In genomic region chr3:48430359-48431101, GRCh38 we compare ENCODE assay signal across 8 cellular contexts. TPM values are rescaled to one million over a fixed set of nuclear protein-coding genes. Genes with fewer than 3 reads are reported as not detected.
DNase-seq lines count a peak whose midpoint lies in the region; ATAC-seq lines count a peak whose summit lies in the region.

No MANE protein-coding gene starts in this region.

- in situ Hi-C loops in ACHN (cut with HindIII; ENCODE audit: low pct_ligation_motif_present, low pct_unique_long_range_greater_than_20kb, low sequenced_read_pairs), result no loop called here

- H3K9me3 ChIP-seq in HUES6 (ENCODE audit: control insufficient read depth, insufficient read depth, low read depth, low read length), result no peaks in the 10 kb centered on the region

- ATAC-seq in stimulated activated memory B cell treated with anti-CD40 and anti-IgM and Interleukin-4, amounts not matched to agents 10 μg/mL and 1 μg/mL and 100 μg/mL, for 72 hours, result no peak
- ATAC-seq in HG03175 (IDR thresholded peaks at IDR 0.05; ENCODE audit: unreplicated experiment), result no peak
- ATAC-seq in activated CD4-positive, CD25-positive, alpha-beta regulatory T cell treated with anti-CD3 and anti-CD28 coated beads, Interleukin-2, amount 50 U/mL, for 24 hours, result no peak

- H3K27ac ChIP-seq in HUES6 (ENCODE audit: low read depth, low read length), result peak overlapping the region; percentile 62; the same call in 1 of the 2 replicates

- peak overlapping the region; percentile 94 for H3K4me3 ChIP-seq in HUES6 (ENCODE audit: low read depth, low read length)

- peak overlapping the region; percentile 88 for H3K9ac ChIP-seq in HUES6 (ENCODE audit: low read length)

- H3K9me3 Mint-ChIP-seq in activated naive CD8-positive, alpha-beta T cell treated with anti-CD3 and anti-CD28 coated beads for 36 hours, result no peaks in the 10 kb centered on the region
- H3K9me3 Mint-ChIP-seq in stimulated activated memory B cell treated with anti-CD40 and anti-IgM and Interleukin-4, amounts not matched to agents 10 μg/mL and 1 μg/mL and 100 μg/mL, for 72 hours, result no peaks in the 10 kb centered on the region

- H3K36me3 ChIP-seq in HUES6 (ENCODE audit: control insufficient read depth, insufficient read depth, low read length), result peaks cover 34% of the 10 kb centered on the region

- peaks cover 11% of the 10 kb centered on the region for H3K36me3 Mint-ChIP-seq in activated naive CD8-positive, alpha-beta T cell treated with anti-CD3 and anti-CD28 coated beads for 36 hours
- H3K36me3 Mint-ChIP-seq in stimulated activated memory B cell treated with anti-CD40 and anti-IgM and Interleukin-4, amounts not matched to agents 10 μg/mL and 1 μg/mL and 100 μg/mL, for 72 hours, result peaks cover 7% of the 10 kb centered on the region

- H3K4me1 Mint-ChIP-seq in activated naive CD8-positive, alpha-beta T cell treated with anti-CD3 and anti-CD28 coated beads for 36 hours, result peaks cover 9% of the 10 kb centered on the region
- H3K4me1 Mint-ChIP-seq in stimulated activated memory B cell treated with anti-CD40 and anti-IgM and Interleukin-4, amounts not matched to agents 10 μg/mL and 1 μg/mL and 100 μg/mL, for 72 hours, result peaks cover 9% of the 10 kb centered on the region

- peak overlapping the region; percentile 79 for H3K4me3 Mint-ChIP-seq in activated naive CD8-positive, alpha-beta T cell treated with anti-CD3 and anti-CD28 coated beads for 36 hours
- H3K4me3 Mint-ChIP-seq in stimulated activated memory B cell treated with anti-CD40 and anti-IgM and Interleukin-4, amounts not matched to agents 10 μg/mL and 1 μg/mL and 100 μg/mL, for 72 hours, result peak overlapping the region; percentile 81

- H3K27me3 ChIP-seq in HUES6 (ENCODE audit: control insufficient read depth, insufficient read depth, low read length), result no peaks in the 10 kb centered on the region

- peaks cover 7% of the 10 kb centered on the region for H3K27me3 Mint-ChIP-seq in activated naive CD8-positive, alpha-beta T cell treated with anti-CD3 and anti-CD28 coated beads for 36 hours
- H3K27me3 Mint-ChIP-seq in stimulated activated memory B cell treated with anti-CD40 and anti-IgM and Interleukin-4, amounts not matched to agents 10 μg/mL and 1 μg/mL and 100 μg/mL, for 72 hours, result peaks cover 26% of the 10 kb centered on the region

- H3K4me1 ChIP-seq in HUES6 (ENCODE audit: control insufficient read depth, insufficient read depth, low read length), result peaks cover 41% of the 10 kb centered on the region

- DNase-seq in activated naive CD8-positive, alpha-beta T cell treated with anti-CD3 and anti-CD28 coated beads for 36 hours, result no peak
- peak; percentile 34 for DNase-seq in islet precursor cell
- DNase-seq in NCI-H510A treated with DMSO at 0.1 percent for 48 hours (lab: John Stamatoyannopoulos, UW), result no peak
- no peak for DNase-seq in ACHN

- no peak overlapping the region for H3K27ac Mint-ChIP-seq in activated naive CD8-positive, alpha-beta T cell treated with anti-CD3 and anti-CD28 coated beads for 36 hours
- H3K27ac Mint-ChIP-seq in stimulated activated memory B cell treated with anti-CD40 and anti-IgM and Interleukin-4, amounts not matched to agents 10 μg/mL and 1 μg/mL and 100 μg/mL, for 72 hours, result peak overlapping the region; percentile 73

RNA-seq across cellular contexts. Expression of gene PLXNB1, which starts 0.6 kb away (rescaled TPM):
- total RNA-seq in activated naive CD8-positive, alpha-beta T cell treated with anti-CD3 and anti-CD28 coated beads for 36 hours, result 1 to 10 TPM; 1.6 to 2.4 TPM

RNA-seq across cellular contexts. Expression of gene CCDC51, which starts 9.4 kb away (rescaled TPM):
- total RNA-seq in activated naive CD8-positive, alpha-beta T cell treated with anti-CD3 and anti-CD28 coated beads for 36 hours, result 10 to 100 TPM; 28.2 to 29.5 TPM

RNA-seq across cellular contexts. Expression of gene TMA7, which starts 9.5 kb away (rescaled TPM):
- 100 to 1,000 TPM; 398 to 421 TPM for total RNA-seq in activated naive CD8-positive, alpha-beta T cell treated with anti-CD3 and anti-CD28 coated beads for 36 hours

RNA-seq across cellular contexts. Expression of gene ATRIP, which starts 16.0 kb away (rescaled TPM):
- total RNA-seq in activated naive CD8-positive, alpha-beta T cell treated with anti-CD3 and anti-CD28 coated beads for 36 hours, result 10 to 100 TPM; 17.3 to 17.9 TPM

RNA-seq across cellular contexts. Expression of gene FBXW12, which starts 58.5 kb away (rescaled TPM):
- not detected for total RNA-seq in activated naive CD8-positive, alpha-beta T cell treated with anti-CD3 and anti-CD28 coated beads for 36 hours
